Comparison of ENCODE assay signal across 23 cellular contexts in the genomic region with DNA sequence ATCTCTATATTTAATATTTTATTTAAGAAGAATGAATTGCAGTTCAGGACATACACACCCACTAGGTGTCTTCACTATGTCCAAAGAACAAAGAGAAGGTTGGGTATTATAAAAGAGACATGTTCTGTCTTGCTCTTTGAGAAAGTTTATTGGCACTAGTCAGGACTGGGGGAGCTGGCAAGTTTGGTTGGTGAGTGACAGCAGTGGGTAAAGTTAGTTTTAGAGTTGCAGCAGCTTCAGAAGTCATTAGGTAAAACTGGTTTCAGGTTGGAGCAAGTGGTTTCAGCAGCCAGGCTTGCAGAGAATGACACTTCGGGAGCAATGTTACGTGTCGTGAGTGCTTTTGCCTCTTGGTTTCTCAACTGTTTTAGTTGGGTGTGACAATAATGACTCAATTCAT.
"Had no signal": no experiment of that assay in that cellular context is flagged by ENCODE, and none has a peak within 500 bp of the region (broad histone marks: within the 10 kb centered on the region; RNA-seq: fewer than 3 reads in every experiment).

No MANE protein-coding gene starts in this region.

- H3K9me3 ChIP-seq: gastrocnemius medialis, mucosa of descending colon, neutrophil, psoas muscle, right lobe of liver, upper lobe of left lung, uterus had no signal

- H3K27ac ChIP-seq: coronary artery, gastrocnemius medialis, heart right ventricle, neutrophil, psoas muscle, right lobe of liver, spleen, stomach, upper lobe of left lung, uterus had no signal

- ATAC-seq: gastrocnemius medialis; heart right ventricle; left lobe of liver; mucosa of descending colon; naive thymus-derived CD8-positive, alpha-beta T cell; psoas muscle; right lobe of liver had no signal

- H3K27me3 ChIP-seq: gastrocnemius medialis, heart right ventricle, neutrophil, right lobe of liver, spleen, stomach, upper lobe of left lung, uterus had no signal

- DNase-seq: cerebellar nuclear complex; effector CD4-positive, alpha-beta T cell; gastrocnemius medialis; heart right ventricle; hypothalamus; kidney glomerular epithelial cell; mucosa of descending colon; naive thymus-derived CD8-positive, alpha-beta T cell; psoas muscle; retina; right lobe of liver; spleen; stimulated activated CD4-positive, alpha-beta T cell treated with anti-CD3 and anti-CD28 coated beads, Interleukin-15, amount 100 ng/mL, for 24 hours; stimulated activated CD4-positive, alpha-beta T cell treated with anti-CD3 and anti-CD28 coated beads, Interleukin-2, amount 100 ng/mL, for 24 hours; stimulated activated CD4-positive, alpha-beta T cell treated with anti-CD3 and anti-CD28 coated beads, Interleukin-4, amount 100 ng/mL, for 4 hours; stimulated activated naive CD4-positive, alpha-beta T cell; stomach; substantia nigra; upper lobe of left lung; uterus had no signal

- H3K4me3 ChIP-seq: coronary artery, gastrocnemius medialis, heart right ventricle, mucosa of descending colon, psoas muscle, right lobe of liver, spleen, stomach, upper lobe of left lung, uterus had no signal

- H3K36me3 ChIP-seq: gastrocnemius medialis, heart right ventricle, neutrophil, right lobe of liver, spleen, stomach, upper lobe of left lung, uterus had no signal

- H3K4me1 ChIP-seq: gastrocnemius medialis, psoas muscle, right lobe of liver, spleen, stomach, upper lobe of left lung, uterus had no signal
